1 cellular context compared by ENCODE assay signal in genomic region chr7:4610768-4611467, GRCh38.
TF ChIP-seq lines count a peak whose summit lies in the region.

No MANE protein-coding gene starts in this region.

TF ChIP-seq in K562, 482 proteins besides CTCF, POLR2A, EP300 and RAD21 (continued from another document and continues in another):
- TF ChIP-seq KAT8 (IDR thresholded peaks at IDR 0.05; ENCODE audit: low read depth) (no peak), TAF15 (IDR thresholded peaks at IDR 0.05; ENCODE audit: low read depth, low read length) (no peak), MGA (IDR thresholded peaks at IDR 0.05) (no peak), RB1 (IDR thresholded peaks at IDR 0.05; ENCODE audit: low read depth) (0 out of 2 replicates have a peak, but pooled peaks have one; percentile 43), CC2D1A (IDR thresholded peaks at IDR 0.05) (peak; percentile 75), ATF7 (IDR thresholded peaks at IDR 0.05) (no peak), STAT5A (IDR thresholded peaks at IDR 0.05; ENCODE audit: borderline replicate concordance, low read length) (no peak), RFX7 (CRISPR knock-in tag; IDR thresholded peaks at IDR 0.05) (no peak), RBM17 (IDR thresholded peaks at IDR 0.05; ENCODE audit: borderline replicate concordance, low read depth, low read length) (no peak), NFIX (CRISPR knock-in tag; IDR thresholded peaks at IDR 0.05; ENCODE audit: low read depth) (no peak), THAP7 (CRISPR knock-in tag; IDR thresholded peaks at IDR 0.05) (no peak), BHLHE40 (IDR thresholded peaks at IDR 0.05; ENCODE audit: low read length) (peak; percentile 33; the same call in 1 of the 2 replicates), EWSR1 (IDR thresholded peaks at IDR 0.05; ENCODE audit: borderline replicate concordance, low read depth, partially characterized antibody) (no peak), KLF13 (tag; IDR thresholded peaks at IDR 0.05; ENCODE audit: borderline replicate concordance, low read depth) (no peak), CEBPZ (IDR thresholded peaks at IDR 0.05; ENCODE audit: borderline replicate concordance, low read depth, low read length) (no peak), ILF3 (IDR thresholded peaks at IDR 0.05; ENCODE audit: borderline replicate concordance) (no peak), USF1 (CRISPR knock-in tag; IDR thresholded peaks at IDR 0.05) (no peak), ZNF121 (CRISPR knock-in tag; conservative IDR thresholded peaks at IDR 0.05) (peak; percentile 92), ELF1 (tag; IDR thresholded peaks at IDR 0.05) (no peak), SP2 (IDR thresholded peaks at IDR 0.05; ENCODE audit: extremely low read depth, low read depth, low read length, poor library complexity, severe bottlenecking) (no peak), REST (CRISPR knock-in tag; IDR thresholded peaks at IDR 0.05; ENCODE audit: low read depth) (no peak), PRPF4 (IDR thresholded peaks at IDR 0.05; ENCODE audit: insufficient read depth, low read depth, low read length, poor library complexity, severe bottlenecking) (no peak), SLC30A9 (CRISPR knock-in tag; IDR thresholded peaks at IDR 0.05) (no peak), ZNF143 (CRISPR knock-in tag; IDR thresholded peaks at IDR 0.05) (no peak), PURB (CRISPR knock-in tag; IDR thresholded peaks at IDR 0.05; ENCODE audit: low read depth) (no peak), PHTF2 (CRISPR knock-in tag; IDR thresholded peaks at IDR 0.05) (no peak), PHB2 (IDR thresholded peaks at IDR 0.05; ENCODE audit: low read depth) (no peak), BCLAF1 (IDR thresholded peaks at IDR 0.05; ENCODE audit: borderline replicate concordance in 1 of 2, control insufficient read depth in 1 of 2, low read depth in 2 of 2, low read length in 1 of 2) (no peak)
